ENCODE assay signal across 29 cellular contexts in the genomic region with DNA sequence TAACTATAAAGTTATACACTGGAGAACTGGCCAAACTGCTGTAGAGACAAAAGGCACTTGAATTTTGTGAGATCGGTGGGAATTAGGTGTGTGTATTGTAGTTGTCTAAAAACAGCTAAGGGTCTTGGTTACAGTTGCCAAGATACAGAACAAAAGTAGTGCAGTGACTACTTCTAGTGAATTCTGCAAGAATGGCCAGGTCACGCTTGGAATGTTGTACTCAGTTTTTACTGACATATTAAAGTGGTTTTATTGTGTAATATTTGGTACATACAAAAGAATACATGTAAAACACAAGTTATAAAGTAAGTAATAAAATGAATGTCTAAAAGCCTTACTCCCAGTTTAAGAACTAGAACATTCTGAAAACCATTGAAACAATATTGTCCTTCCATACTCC. TPM values are rescaled to one million over a fixed set of nuclear protein-coding genes. Genes with fewer than 3 reads are reported as not detected.
DNase-seq lines count a peak whose midpoint lies in the region; ATAC-seq and TF ChIP-seq lines count a peak whose summit lies in the region.
"Had no signal": no experiment of that assay in that cellular context is flagged by ENCODE, and none has a peak within 500 bp of the region (broad histone marks: within the 10 kb centered on the region; RNA-seq: fewer than 3 reads in every experiment).

No MANE protein-coding gene starts in this region.

- intact Hi-C loops in thyroid gland (cut with DNase I) (no loop called here), left ventricle myocardium superior (cut with micrococcal nuclease) (no loop called here)

- H3K27ac ChIP-seq in thyroid gland: peak overlapping the region in 2 of 3 donors; percentile 43 to 52
- H3K27ac ChIP-seq: 22Rv1, suprapubic skin, uterus had no signal

- H3K4me1 ChIP-seq in thyroid gland: peaks cover 18 to 23% of the 10 kb centered on the region in 2 donors
- H3K4me1 ChIP-seq: suprapubic skin, uterus had no signal

- peak; percentile 8 for DNase-seq in DMS53 (lab: John Stamatoyannopoulos, UW)
- no peak for DNase-seq in DMS53 treated with DMSO at 0.1 percent for 48 hours (lab: John Stamatoyannopoulos, UW; ENCODE audit: unreplicated experiment)
- DNase-seq in choroid plexus epithelial cell (ENCODE audit: low read depth): peak; percentile 74
- DNase-seq in left kidney (ENCODE audit: low read depth, low spot score): peak; percentile 33
- peak; percentile 16 to 51 for DNase-seq in thyroid gland
- DNase-seq in activated CD4-positive, alpha-beta T cell treated with anti-CD3 and anti-CD28 coated beads, Interleukin-2, amount 50 U/mL, for 1 hour: no peak
- no peak for DNase-seq in activated naive CD4-positive, alpha-beta T cell treated with anti-CD3 and anti-CD28 coated beads, Interleukin-2, amount 50 U/mL, for 72 hours (ENCODE audit: low spot score in 2 of 2)
- no peak for DNase-seq in left ventricle myocardium superior
- DNase-seq: activated CD4-positive, alpha-beta T cell treated with anti-CD3 and anti-CD28 coated beads, Interleukin-2, amount 10 ng/mL, durations not matched to agents 24 days and 14 days; activated CD8-positive, alpha-beta memory T cell treated with anti-CD3 and anti-CD28 coated beads, Interleukin-2, amount 10 ng/mL, durations not matched to agents 7 days and 5 days; activated naive CD4-positive, alpha-beta T cell treated with Interleukin-2 at 50 U/mL for 16 hours; caudate nucleus; CD4-positive, alpha-beta T cell; dermis blood vessel endothelial cell; kidney; NCI-H1694; NCI-H526; NK-92 treated with Interleukin-12 subunit alpha and Interleukin-12 subunit beta, amount 100 ng/mL, for 24 hours; pancreas; PC-3; right cardiac atrium; stimulated activated CD4-positive, alpha-beta T cell treated with anti-CD3 and anti-CD28 coated beads, Interleukin-12 subunit alpha, Interleukin-12 subunit beta, amount 100 ng/mL, for 4 hours; stimulated activated CD4-positive, alpha-beta T cell treated with anti-CD3 and anti-CD28 coated beads, Interleukin-4, amount 100 ng/mL, for 24 hours; uterus had no signal

- no peak for TF ChIP-seq CTCF in choroid plexus epithelial cell (conservative IDR thresholded peaks at IDR 0.05; ENCODE audit: low read depth, low read length)
- TF ChIP-seq CTCF in thyroid gland (IDR thresholded peaks at IDR 0.05): no peak

- no peak overlapping the region for H3K27ac Mint-ChIP-seq in activated naive CD4-positive, alpha-beta T cell treated with anti-CD3 and anti-CD28 coated beads, Interleukin-2, amount 50 U/mL, for 72 hours
- H3K27ac Mint-ChIP-seq: activated CD4-positive, alpha-beta T cell treated with anti-CD3 and anti-CD28 coated beads, Interleukin-2, amount 10 ng/mL, durations not matched to agents 24 days and 14 days; activated CD8-positive, alpha-beta memory T cell treated with anti-CD3 and anti-CD28 coated beads, Interleukin-2, amount 10 ng/mL, durations not matched to agents 7 days and 5 days; CD4-positive, alpha-beta T cell; stimulated activated effector memory CD8-positive, alpha-beta T cell treated with anti-CD3 and anti-CD28 coated beads, Interleukin-12 subunit alpha, Interleukin-12 subunit beta, amount 100 ng/mL, for 72 hours; T-helper 2 cell treated with Interferon-gamma antibody and Interleukin-4, amounts not matched to agents 5 μg/mL and 100 μg/mL, for 36 hours had no signal

- 31 to 43% methylated on average over 2 of the region's 2 CpGs for WGBS in thyroid gland, 2 donors

- ATAC-seq in activated naive CD4-positive, alpha-beta T cell treated with anti-CD3 and anti-CD28 coated beads, Interleukin-2, amount 50 U/mL, for 72 hours: no peak
- ATAC-seq in left ventricle myocardium superior: no peak
- ATAC-seq: activated CD8-positive, alpha-beta memory T cell treated with anti-CD3 and anti-CD28 coated beads, Interleukin-2, amount 10 ng/mL, durations not matched to agents 7 days and 5 days; PC-3; right cardiac atrium; SK-N-SH treated with all-trans-retinoic acid at 6 μM for 48 hours; stimulated activated effector memory CD8-positive, alpha-beta T cell treated with anti-CD3 and anti-CD28 coated beads, Interleukin-12 subunit alpha, Interleukin-12 subunit beta, amount 100 ng/mL, for 72 hours had no signal

- H3K27me3 ChIP-seq in thyroid gland: no peaks in the 10 kb centered on the region
- H3K27me3 ChIP-seq: pancreas, suprapubic skin, uterus had no signal

- no peaks in the 10 kb centered on the region for H3K9me3 ChIP-seq in thyroid gland
- H3K9me3 ChIP-seq: pancreas, suprapubic skin, uterus had no signal

- H3K4me3 ChIP-seq in choroid plexus epithelial cell (ENCODE audit: low read depth, low read length): no peak overlapping the region
- no peak overlapping the region for H3K4me3 ChIP-seq in thyroid gland (replicated peaks in 1 of 3)
- H3K4me3 ChIP-seq: pancreas, suprapubic skin, uterus had no signal

- TF ChIP-seq POLR2A in thyroid gland (IDR thresholded peaks at IDR 0.05): no peak

- peaks cover 0 to 4% of the 10 kb centered on the region in 2 donors for H3K36me3 ChIP-seq in thyroid gland
- H3K36me3 ChIP-seq: pancreas, uterus had no signal

- H3K9me3 Mint-ChIP-seq in activated naive CD4-positive, alpha-beta T cell treated with anti-CD3 and anti-CD28 coated beads, Interleukin-2, amount 50 U/mL, for 72 hours: no peaks in the 10 kb centered on the region
- H3K9me3 Mint-ChIP-seq: activated CD4-positive, alpha-beta T cell treated with anti-CD3 and anti-CD28 coated beads, Interleukin-2, amount 10 ng/mL, durations not matched to agents 24 days and 14 days; CD4-positive, alpha-beta T cell; stimulated activated effector memory CD8-positive, alpha-beta T cell treated with anti-CD3 and anti-CD28 coated beads, Interleukin-12 subunit alpha, Interleukin-12 subunit beta, amount 100 ng/mL, for 72 hours; T-helper 2 cell treated with Interferon-gamma antibody and Interleukin-4, amounts not matched to agents 5 μg/mL and 100 μg/mL, for 36 hours had no signal

- H3K36me3 Mint-ChIP-seq in activated naive CD4-positive, alpha-beta T cell treated with anti-CD3 and anti-CD28 coated beads, Interleukin-2, amount 50 U/mL, for 72 hours: peaks cover 0 to 18% of the 10 kb centered on the region in 2 donors

RNA-seq across cellular contexts. Expression of a gene that starts 42.4 kb away (rescaled TPM):
- total RNA-seq in thyroid gland (10 to 100 TPM; 38.1 to 58.8 (median 48.5) TPM), left ventricle myocardium superior (17.0 TPM)
- total RNA-seq in activated naive CD4-positive, alpha-beta T cell treated with anti-CD3 and anti-CD28 coated beads, Interleukin-2, amount 50 U/mL, for 72 hours: 10 to 100 TPM; 19.9 to 31.2 TPM

Comparison
In these comparisons a context has a peak if more than half of its experiments do, and no peak if none do; other contexts are left out.
1. DNase-seq: peak in DMS53 (single experiment), choroid plexus epithelial cell (single experiment), left kidney (single experiment) and thyroid gland (2 of 2); none in DMS53 treated with DMSO at 0.1 percent for 48 hours (single experiment), activated CD4-positive, alpha-beta T cell treated with anti-CD3 and anti-CD28 coated beads, Interleukin-2, amount 50 U/mL, for 1 hour (single experiment), activated naive CD4-positive, alpha-beta T cell treated with anti-CD3 and anti-CD28 coated beads, Interleukin-2, amount 50 U/mL, for 72 hours (0 of 2) and left ventricle myocardium superior (single experiment).